In the genomic region with DNA sequence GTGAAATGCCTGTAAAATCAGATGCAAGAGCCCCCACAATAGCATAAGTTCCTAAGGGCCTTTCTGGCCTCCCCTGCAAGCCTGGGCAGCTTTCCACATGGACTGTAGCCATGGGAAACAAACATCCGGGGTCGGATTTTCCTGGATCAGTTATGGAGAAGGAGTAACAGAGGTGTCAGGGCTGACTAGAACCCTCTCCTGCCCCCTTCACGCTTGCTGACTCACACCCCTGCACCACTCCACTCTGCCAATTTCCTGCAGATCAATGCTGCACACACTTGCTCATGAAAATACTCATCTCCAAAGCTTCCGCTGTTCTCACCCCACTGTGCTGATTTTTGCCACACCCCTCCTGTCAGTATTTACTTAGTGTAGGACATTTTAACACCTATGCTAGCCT, we compare ENCODE assay signal across 13 cellular contexts.
A peak's percentile ranks its signal among the peaks of the same experiment; 100 is the strongest.
DNase-seq lines count a peak whose midpoint lies in the region; ATAC-seq and TF ChIP-seq lines count a peak whose summit lies in the region.
"Had no signal": no experiment of that assay in that cellular context is flagged by ENCODE, and none has a peak within 500 bp of the region (broad histone marks: within the 10 kb centered on the region; RNA-seq: fewer than 3 reads in every experiment).

No MANE protein-coding gene starts in this region.

- peaks cover 38% of the 10 kb centered on the region for H3K4me1 ChIP-seq in RWPE2 (ENCODE audit: insufficient read depth, poor library complexity, severe bottlenecking)
- H3K4me1 ChIP-seq: tibial nerve had no signal

- H3K27me3 ChIP-seq in RWPE2 (ENCODE audit: insufficient read depth, poor library complexity, severe bottlenecking): no peaks in the 10 kb centered on the region
- H3K27me3 ChIP-seq: tibial nerve had no signal

- peak; percentile 33 for DNase-seq in AG20443 (ENCODE audit: low spot score)
- peak; percentile 81 for DNase-seq in HCEC 1CT
- DNase-seq in RWPE2 (ENCODE audit: low spot score): peak; percentile 94
- DNase-seq in iris pigment epithelial cell (ENCODE audit: low read depth): peak; percentile 21
- DNase-seq in dermis blood vessel endothelial cell: no peak
- DNase-seq: activated CD4-positive, alpha-beta T cell treated with anti-CD3 and anti-CD28 coated beads, Interleukin-2, amount 50 U/mL, for 48 hours; activated naive CD4-positive, alpha-beta T cell treated with anti-CD3 and anti-CD28 coated beads, Interleukin-2, amount 50 U/mL, for 16 hours had no signal

- ATAC-seq in RWPE2 (ENCODE audit: low read depth) (peak; percentile 95), GM18498 (IDR thresholded peaks at IDR 0.05; ENCODE audit: unreplicated experiment) (no peak), GM19455 (IDR thresholded peaks at IDR 0.05; ENCODE audit: unreplicated experiment) (no peak), GM18511 (IDR thresholded peaks at IDR 0.05; ENCODE audit: unreplicated experiment) (no peak)

- peak overlapping the region; percentile 94 for H3K27ac ChIP-seq in RWPE2 (ENCODE audit: poor library complexity, severe bottlenecking)
- H3K27ac ChIP-seq: BLaER1 treated with 17β-estradiol and CSF1 and Interleukin-3, amounts not matched to agents 10 nM and 100 nM; tibial nerve had no signal

- no peaks in the 10 kb centered on the region; the same call in 1 of the 2 replicates for H3K36me3 ChIP-seq in RWPE2 (ENCODE audit: low read depth)
- H3K36me3 ChIP-seq: BLaER1 treated with 17β-estradiol and CSF1 and Interleukin-3, amounts not matched to agents 10 nM and 100 nM; HAP-1; tibial nerve had no signal

- TF ChIP-seq CTCF in RWPE2 (IDR thresholded peaks at IDR 0.05; ENCODE audit: poor library complexity, severe bottlenecking): no peak

- H3K9me3 ChIP-seq in RWPE2 (ENCODE audit: severe bottlenecking): no peaks in the 10 kb centered on the region
- H3K9me3 ChIP-seq: BLaER1 treated with 17β-estradiol and CSF1 and Interleukin-3, amounts not matched to agents 10 nM and 100 nM; HAP-1; tibial nerve had no signal

- no peak overlapping the region for H3K4me3 ChIP-seq in RWPE2 (ENCODE audit: severe bottlenecking)
- H3K4me3 ChIP-seq: BLaER1 treated with 17β-estradiol and CSF1 and Interleukin-3, amounts not matched to agents 10 nM and 100 nM; HAP-1; tibial nerve had no signal
